ENCODE assay signal across 10 cellular contexts in genomic region chr5:149002053-149002452, GRCh38.
DNase-seq lines count a peak whose midpoint lies in the region; ATAC-seq and TF ChIP-seq lines count a peak whose summit lies in the region.
"Had no signal": no experiment of that assay in that cellular context is flagged by ENCODE, and none has a peak within 500 bp of the region (broad histone marks: within the 10 kb centered on the region; RNA-seq: fewer than 3 reads in every experiment).

No MANE protein-coding gene starts in this region.

- DNase-seq in Daoy (ENCODE audit: low read depth) (peak; percentile 99), Panc1 (ENCODE audit: low read depth, low spot score) (peak; percentile 46), fibroblast of mammary gland (ENCODE audit: low read depth) (peak; percentile 98), omental fat pad (ENCODE audit: low spot score) (no peak), GF-D8 (lab: John Stamatoyannopoulos, UW) (no peak), hippocampal formation (lab: John Stamatoyannopoulos, UW) (no peak), NCI-H1092 (lab: John Stamatoyannopoulos, UW) (no peak)
- no peak for DNase-seq in stimulated activated effector memory CD8-positive, alpha-beta T cell treated with anti-CD3 and anti-CD28 coated beads, Interleukin-12 subunit alpha, Interleukin-12 subunit beta, amount 100 ng/mL, for 72 hours (ENCODE audit: low spot score in 2 of 2)
- DNase-seq: Kasumi-1 had no signal

- H3K36me3 ChIP-seq in Panc1 (ENCODE audit: control insufficient read depth, insufficient read depth, low read length): no peaks in the 10 kb centered on the region

- POLR2A ChIA-PET in Panc1 (lab: Charles Lee): no interaction called here

- H3K9me3 ChIP-seq in Panc1 (ENCODE audit: control insufficient read depth, insufficient read depth, low read depth, low read length): no peaks in the 10 kb centered on the region

- no TSS peak for BruUV-seq in Panc1 (replicated peaks; lab: Mats Ljungman, UMichigan)

- no peak overlapping the region for H3K27ac ChIP-seq in Panc1 (ENCODE audit: low read length)

- no peak overlapping the region for H3K27ac Mint-ChIP-seq in stimulated activated effector memory CD8-positive, alpha-beta T cell treated with anti-CD3 and anti-CD28 coated beads, Interleukin-12 subunit alpha, Interleukin-12 subunit beta, amount 100 ng/mL, for 72 hours
- H3K27ac Mint-ChIP-seq: activated naive CD4-positive, alpha-beta T cell treated with anti-CD3 and anti-CD28 coated beads, Interleukin-2, amount 50 U/mL, for 24 hours had no signal

- H3K9me3 Mint-ChIP-seq in stimulated activated effector memory CD8-positive, alpha-beta T cell treated with anti-CD3 and anti-CD28 coated beads, Interleukin-12 subunit alpha, Interleukin-12 subunit beta, amount 100 ng/mL, for 72 hours: no peaks in the 10 kb centered on the region
- H3K9me3 Mint-ChIP-seq: activated naive CD4-positive, alpha-beta T cell treated with anti-CD3 and anti-CD28 coated beads, Interleukin-2, amount 50 U/mL, for 24 hours had no signal

- H3K4me3 Mint-ChIP-seq in stimulated activated effector memory CD8-positive, alpha-beta T cell treated with anti-CD3 and anti-CD28 coated beads, Interleukin-12 subunit alpha, Interleukin-12 subunit beta, amount 100 ng/mL, for 72 hours: no peak overlapping the region
- H3K4me3 Mint-ChIP-seq: activated naive CD4-positive, alpha-beta T cell treated with anti-CD3 and anti-CD28 coated beads, Interleukin-2, amount 50 U/mL, for 24 hours had no signal

- ATAC-seq in Panc1 (peak; percentile 93), omental fat pad (ENCODE audit: low FRiP score) (peak; percentile 92)
- ATAC-seq in stimulated activated effector memory CD8-positive, alpha-beta T cell treated with anti-CD3 and anti-CD28 coated beads, Interleukin-12 subunit alpha, Interleukin-12 subunit beta, amount 100 ng/mL, for 72 hours: no peak

- intact Hi-C loops in Panc1 (cut with micrococcal nuclease; ENCODE audit: unreplicated experiment): no loop called here

- TF ChIP-seq CTCF in Panc1 (IDR thresholded peaks at IDR 0.05): no peak
- no peak for TF ChIP-seq CTCF in fibroblast of mammary gland (conservative IDR thresholded peaks at IDR 0.05; ENCODE audit: control insufficient read depth, insufficient read depth, low read depth, low read length)
- TF ChIP-seq CTCF in omental fat pad (IDR thresholded peaks at IDR 0.05): no peak

- H3K4me3 ChIP-seq in Panc1 (ENCODE audit: low read depth in 2 of 2, low read length in 2 of 2): no peak overlapping the region
- H3K4me3 ChIP-seq in fibroblast of mammary gland (ENCODE audit: control insufficient read depth, low read depth, low read length): no peak overlapping the region

- in situ Hi-C loops in Panc1 (cut with HindIII; ENCODE audit: low pct_unique_long_range_greater_than_20kb, low sequenced_read_pairs): no loop called here

- no peaks in the 10 kb centered on the region for H3K4me1 ChIP-seq in Panc1 (ENCODE audit: control insufficient read depth, insufficient read depth, low read length)

- no peaks in the 10 kb centered on the region for H3K36me3 Mint-ChIP-seq in stimulated activated effector memory CD8-positive, alpha-beta T cell treated with anti-CD3 and anti-CD28 coated beads, Interleukin-12 subunit alpha, Interleukin-12 subunit beta, amount 100 ng/mL, for 72 hours
- H3K36me3 Mint-ChIP-seq: activated naive CD4-positive, alpha-beta T cell treated with anti-CD3 and anti-CD28 coated beads, Interleukin-2, amount 50 U/mL, for 24 hours had no signal

- CTCF ChIA-PET in Panc1 (lab: Charles Lee): no interaction called here

- no peaks in the 10 kb centered on the region for H3K27me3 ChIP-seq in Panc1 (ENCODE audit: control insufficient read depth, insufficient read depth, low read length)

- H3K4me1 Mint-ChIP-seq in stimulated activated effector memory CD8-positive, alpha-beta T cell treated with anti-CD3 and anti-CD28 coated beads, Interleukin-12 subunit alpha, Interleukin-12 subunit beta, amount 100 ng/mL, for 72 hours: peaks cover 6% of the 10 kb centered on the region
- H3K4me1 Mint-ChIP-seq: activated naive CD4-positive, alpha-beta T cell treated with anti-CD3 and anti-CD28 coated beads, Interleukin-2, amount 50 U/mL, for 24 hours had no signal

Comparison
In these comparisons a context has a peak if more than half of its experiments do, and no peak if none do; other contexts are left out.
1. DNase-seq: peak in Daoy (single experiment), Panc1 (single experiment) and fibroblast of mammary gland (single experiment); none in omental fat pad (single experiment), stimulated activated effector memory CD8-positive, alpha-beta T cell treated with anti-CD3 and anti-CD28 coated beads, Interleukin-12 subunit alpha, Interleukin-12 subunit beta, amount 100 ng/mL, for 72 hours (0 of 2), GF-D8 (single experiment), hippocampal formation (0 of 2) and NCI-H1092 (single experiment).